1 cellular context compared by ENCODE assay signal in the genomic region with DNA sequence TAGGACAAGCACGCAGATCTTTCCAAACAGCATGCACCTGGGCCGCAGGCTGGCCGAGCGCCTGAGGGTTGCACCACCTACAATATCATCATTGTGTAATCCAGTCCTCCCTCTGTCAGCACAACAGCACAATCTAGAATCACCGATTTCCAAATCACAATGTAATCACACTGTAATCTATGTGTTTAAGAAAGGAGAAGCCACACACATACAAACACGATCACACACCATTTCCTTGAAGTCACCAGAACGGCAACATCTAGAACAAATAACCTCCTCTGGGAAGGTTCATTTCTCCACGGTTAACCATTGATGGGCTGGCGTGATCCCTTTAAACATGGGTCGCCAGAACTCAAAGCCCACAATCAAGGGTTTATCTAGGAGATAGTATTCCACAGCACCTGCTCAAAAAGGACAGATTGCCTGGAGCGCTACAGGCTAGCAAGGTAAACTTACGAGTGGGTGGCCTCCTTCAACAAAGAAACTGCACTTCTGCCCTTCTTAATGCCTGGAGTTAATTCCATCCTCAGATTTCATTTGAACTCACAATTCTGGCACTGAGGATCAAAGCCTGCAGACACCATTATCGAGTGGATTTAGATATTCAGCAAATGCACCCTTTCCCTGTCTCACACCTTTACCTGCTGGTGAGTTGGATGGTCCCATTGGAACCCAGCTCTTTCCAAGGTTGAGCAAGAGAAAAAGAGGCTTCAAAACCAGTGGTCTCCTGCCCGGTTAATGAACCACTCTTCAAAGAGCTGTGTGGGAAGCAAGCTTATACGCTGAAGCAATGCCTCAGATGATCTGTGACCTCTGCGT.
TF ChIP-seq lines count a peak whose summit lies in the region.

No MANE protein-coding gene starts in this region.

TF ChIP-seq in HepG2, 621 proteins besides CTCF, POLR2A, EP300 and RAD21 (continued from another document and continues in another):
- TF ChIP-seq ZNF224 (CRISPR knock-in tag; IDR thresholded peaks at IDR 0.05) (peak; percentile 92; the same call in 1 of the 2 replicates), SOX5 (CRISPR knock-in tag; IDR thresholded peaks at IDR 0.05; ENCODE audit: borderline replicate concordance) (peak; percentile 90), ZNF790 (CRISPR knock-in tag; IDR thresholded peaks at IDR 0.05; ENCODE audit: borderline replicate concordance) (no peak), ZBTB20 (CRISPR knock-in tag; IDR thresholded peaks at IDR 0.05; ENCODE audit: borderline replicate concordance, low read depth) (peak; percentile 92; the same call in 1 of the 2 replicates), PCBP2 (optimal IDR thresholded peaks at IDR 0.05; ENCODE audit: low read depth, low read length, poor library complexity, severe bottlenecking) (no peak), MZF1 (CRISPR knock-in tag; IDR thresholded peaks at IDR 0.05; ENCODE audit: borderline replicate concordance) (no peak), TFAP4 (IDR thresholded peaks at IDR 0.05; ENCODE audit: borderline replicate concordance, low read depth) (peak; percentile 82; the same call in 1 of the 2 replicates), ZNF264 (CRISPR knock-in tag; IDR thresholded peaks at IDR 0.05) (peak; percentile 89), ZNF251 (CRISPR knock-in tag; IDR thresholded peaks at IDR 0.05) (peak; percentile 93; the same call in 1 of the 2 replicates), STAT5B (CRISPR knock-in tag; IDR thresholded peaks at IDR 0.05) (no peak), SMYD3 (CRISPR knock-in tag; IDR thresholded peaks at IDR 0.05) (0 out of 2 replicates have a peak, but pooled peaks have one; percentile 25), ZNF530 (CRISPR knock-in tag; IDR thresholded peaks at IDR 0.05; ENCODE audit: low read depth) (no peak), RFXANK (CRISPR knock-in tag; IDR thresholded peaks at IDR 0.05) (peak; percentile 19; the same call in 1 of the 2 replicates), TEAD2 (CRISPR knock-in tag; IDR thresholded peaks at IDR 0.05) (no peak), PAF1 (CRISPR knock-in tag; IDR thresholded peaks at IDR 0.05) (no peak; the same call in 1 of the 2 replicates), ZBTB14 (CRISPR knock-in tag; IDR thresholded peaks at IDR 0.05) (no peak), MXD3 (CRISPR knock-in tag; IDR thresholded peaks at IDR 0.05) (peak; percentile 69; the same call in 1 of the 2 replicates), ZNF329 (CRISPR knock-in tag; IDR thresholded peaks at IDR 0.05; ENCODE audit: low read depth) (no peak), ZBTB1 (CRISPR knock-in tag; IDR thresholded peaks at IDR 0.05; ENCODE audit: borderline replicate concordance) (no peak), THAP7 (CRISPR knock-in tag; IDR thresholded peaks at IDR 0.05) (peak; percentile 87), ZNF788 (CRISPR knock-in tag; IDR thresholded peaks at IDR 0.05; ENCODE audit: borderline replicate concordance) (peak; percentile 67; the same call in 1 of the 2 replicates), TBP (CRISPR knock-in tag; IDR thresholded peaks at IDR 0.05) (no peak), YY1 (IDR thresholded peaks at IDR 0.05; ENCODE audit: insufficient read depth, insufficient replicate concordance, low read depth, low read length) (no peak), RXRA (CRISPR knock-in tag; IDR thresholded peaks at IDR 0.05) (peak; percentile 82; the same call in 1 of the 2 replicates), ZNF704 (CRISPR knock-in tag; IDR thresholded peaks at IDR 0.05; ENCODE audit: borderline replicate concordance) (peak; percentile 80), ZMAT3 (CRISPR knock-in tag; conservative IDR thresholded peaks at IDR 0.05) (0 out of 2 replicates have a peak, but pooled peaks have one; percentile 33), ZNF138 (CRISPR knock-in tag; IDR thresholded peaks at IDR 0.05; ENCODE audit: low read depth) (no peak), NFIB (CRISPR knock-in tag; IDR thresholded peaks at IDR 0.05; ENCODE audit: borderline replicate concordance) (no peak), E2F5 (CRISPR knock-in tag; conservative IDR thresholded peaks at IDR 0.05) (no peak), GTF2F1 (IDR thresholded peaks at IDR 0.05; ENCODE audit: low read length) (no peak), ATRX (CRISPR knock-in tag; IDR thresholded peaks at IDR 0.05; ENCODE audit: borderline replicate concordance) (no peak), IRF1 (CRISPR knock-in tag; IDR thresholded peaks at IDR 0.05; ENCODE audit: low read depth) (no peak; the same call in 1 of the 2 replicates)
- TF ChIP-seq, protein P1, sequence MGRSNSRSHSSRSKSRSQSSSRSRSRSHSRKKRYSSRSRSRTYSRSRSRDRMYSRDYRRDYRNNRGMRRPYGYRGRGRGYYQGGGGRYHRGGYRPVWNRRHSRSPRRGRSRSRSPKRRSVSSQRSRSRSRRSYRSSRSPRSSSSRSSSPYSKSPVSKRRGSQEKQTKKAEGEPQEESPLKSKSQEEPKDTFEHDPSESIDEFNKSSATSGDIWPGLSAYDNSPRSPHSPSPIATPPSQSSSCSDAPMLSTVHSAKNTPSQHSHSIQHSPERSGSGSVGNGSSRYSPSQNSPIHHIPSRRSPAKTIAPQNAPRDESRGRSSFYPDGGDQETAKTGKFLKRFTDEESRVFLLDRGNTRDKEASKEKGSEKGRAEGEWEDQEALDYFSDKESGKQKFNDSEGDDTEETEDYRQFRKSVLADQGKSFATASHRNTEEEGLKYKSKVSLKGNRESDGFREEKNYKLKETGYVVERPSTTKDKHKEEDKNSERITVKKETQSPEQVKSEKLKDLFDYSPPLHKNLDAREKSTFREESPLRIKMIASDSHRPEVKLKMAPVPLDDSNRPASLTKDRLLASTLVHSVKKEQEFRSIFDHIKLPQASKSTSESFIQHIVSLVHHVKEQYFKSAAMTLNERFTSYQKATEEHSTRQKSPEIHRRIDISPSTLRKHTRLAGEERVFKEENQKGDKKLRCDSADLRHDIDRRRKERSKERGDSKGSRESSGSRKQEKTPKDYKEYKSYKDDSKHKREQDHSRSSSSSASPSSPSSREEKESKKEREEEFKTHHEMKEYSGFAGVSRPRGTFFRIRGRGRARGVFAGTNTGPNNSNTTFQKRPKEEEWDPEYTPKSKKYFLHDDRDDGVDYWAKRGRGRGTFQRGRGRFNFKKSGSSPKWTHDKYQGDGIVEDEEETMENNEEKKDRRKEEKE (IDR thresholded peaks at IDR 0.05): no peak
- TF ChIP-seq, protein P2, sequence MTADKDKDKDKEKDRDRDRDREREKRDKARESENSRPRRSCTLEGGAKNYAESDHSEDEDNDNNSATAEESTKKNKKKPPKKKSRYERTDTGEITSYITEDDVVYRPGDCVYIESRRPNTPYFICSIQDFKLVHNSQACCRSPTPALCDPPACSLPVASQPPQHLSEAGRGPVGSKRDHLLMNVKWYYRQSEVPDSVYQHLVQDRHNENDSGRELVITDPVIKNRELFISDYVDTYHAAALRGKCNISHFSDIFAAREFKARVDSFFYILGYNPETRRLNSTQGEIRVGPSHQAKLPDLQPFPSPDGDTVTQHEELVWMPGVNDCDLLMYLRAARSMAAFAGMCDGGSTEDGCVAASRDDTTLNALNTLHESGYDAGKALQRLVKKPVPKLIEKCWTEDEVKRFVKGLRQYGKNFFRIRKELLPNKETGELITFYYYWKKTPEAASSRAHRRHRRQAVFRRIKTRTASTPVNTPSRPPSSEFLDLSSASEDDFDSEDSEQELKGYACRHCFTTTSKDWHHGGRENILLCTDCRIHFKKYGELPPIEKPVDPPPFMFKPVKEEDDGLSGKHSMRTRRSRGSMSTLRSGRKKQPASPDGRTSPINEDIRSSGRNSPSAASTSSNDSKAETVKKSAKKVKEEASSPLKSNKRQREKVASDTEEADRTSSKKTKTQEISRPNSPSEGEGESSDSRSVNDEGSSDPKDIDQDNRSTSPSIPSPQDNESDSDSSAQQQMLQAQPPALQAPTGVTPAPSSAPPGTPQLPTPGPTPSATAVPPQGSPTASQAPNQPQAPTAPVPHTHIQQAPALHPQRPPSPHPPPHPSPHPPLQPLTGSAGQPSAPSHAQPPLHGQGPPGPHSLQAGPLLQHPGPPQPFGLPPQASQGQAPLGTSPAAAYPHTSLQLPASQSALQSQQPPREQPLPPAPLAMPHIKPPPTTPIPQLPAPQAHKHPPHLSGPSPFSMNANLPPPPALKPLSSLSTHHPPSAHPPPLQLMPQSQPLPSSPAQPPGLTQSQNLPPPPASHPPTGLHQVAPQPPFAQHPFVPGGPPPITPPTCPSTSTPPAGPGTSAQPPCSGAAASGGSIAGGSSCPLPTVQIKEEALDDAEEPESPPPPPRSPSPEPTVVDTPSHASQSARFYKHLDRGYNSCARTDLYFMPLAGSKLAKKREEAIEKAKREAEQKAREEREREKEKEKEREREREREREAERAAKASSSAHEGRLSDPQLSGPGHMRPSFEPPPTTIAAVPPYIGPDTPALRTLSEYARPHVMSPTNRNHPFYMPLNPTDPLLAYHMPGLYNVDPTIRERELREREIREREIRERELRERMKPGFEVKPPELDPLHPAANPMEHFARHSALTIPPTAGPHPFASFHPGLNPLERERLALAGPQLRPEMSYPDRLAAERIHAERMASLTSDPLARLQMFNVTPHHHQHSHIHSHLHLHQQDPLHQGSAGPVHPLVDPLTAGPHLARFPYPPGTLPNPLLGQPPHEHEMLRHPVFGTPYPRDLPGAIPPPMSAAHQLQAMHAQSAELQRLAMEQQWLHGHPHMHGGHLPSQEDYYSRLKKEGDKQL (CRISPR knock-in tag; IDR thresholded peaks at IDR 0.05; ENCODE audit: low read depth): peak; percentile 90
- TF ChIP-seq, protein P3, sequence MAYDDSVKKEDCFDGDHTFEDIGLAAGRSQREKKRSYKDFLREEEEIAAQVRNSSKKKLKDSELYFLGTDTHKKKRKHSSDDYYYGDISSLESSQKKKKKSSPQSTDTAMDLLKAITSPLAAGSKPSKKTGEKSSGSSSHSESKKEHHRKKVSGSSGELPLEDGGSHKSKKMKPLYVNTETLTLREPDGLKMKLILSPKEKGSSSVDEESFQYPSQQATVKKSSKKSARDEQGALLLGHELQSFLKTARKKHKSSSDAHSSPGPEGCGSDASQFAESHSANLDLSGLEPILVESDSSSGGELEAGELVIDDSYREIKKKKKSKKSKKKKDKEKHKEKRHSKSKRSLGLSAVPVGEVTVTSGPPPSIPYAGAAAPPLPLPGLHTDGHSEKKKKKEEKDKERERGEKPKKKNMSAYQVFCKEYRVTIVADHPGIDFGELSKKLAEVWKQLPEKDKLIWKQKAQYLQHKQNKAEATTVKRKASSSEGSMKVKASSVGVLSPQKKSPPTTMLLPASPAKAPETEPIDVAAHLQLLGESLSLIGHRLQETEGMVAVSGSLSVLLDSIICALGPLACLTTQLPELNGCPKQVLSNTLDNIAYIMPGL (CRISPR knock-in tag; IDR thresholded peaks at IDR 0.05; ENCODE audit: borderline replicate concordance in 1 of 2, low read depth in 1 of 2): peak; percentile 39 to 53; a peak in 2 of 4 replicates
- TF ChIP-seq, protein P4, sequence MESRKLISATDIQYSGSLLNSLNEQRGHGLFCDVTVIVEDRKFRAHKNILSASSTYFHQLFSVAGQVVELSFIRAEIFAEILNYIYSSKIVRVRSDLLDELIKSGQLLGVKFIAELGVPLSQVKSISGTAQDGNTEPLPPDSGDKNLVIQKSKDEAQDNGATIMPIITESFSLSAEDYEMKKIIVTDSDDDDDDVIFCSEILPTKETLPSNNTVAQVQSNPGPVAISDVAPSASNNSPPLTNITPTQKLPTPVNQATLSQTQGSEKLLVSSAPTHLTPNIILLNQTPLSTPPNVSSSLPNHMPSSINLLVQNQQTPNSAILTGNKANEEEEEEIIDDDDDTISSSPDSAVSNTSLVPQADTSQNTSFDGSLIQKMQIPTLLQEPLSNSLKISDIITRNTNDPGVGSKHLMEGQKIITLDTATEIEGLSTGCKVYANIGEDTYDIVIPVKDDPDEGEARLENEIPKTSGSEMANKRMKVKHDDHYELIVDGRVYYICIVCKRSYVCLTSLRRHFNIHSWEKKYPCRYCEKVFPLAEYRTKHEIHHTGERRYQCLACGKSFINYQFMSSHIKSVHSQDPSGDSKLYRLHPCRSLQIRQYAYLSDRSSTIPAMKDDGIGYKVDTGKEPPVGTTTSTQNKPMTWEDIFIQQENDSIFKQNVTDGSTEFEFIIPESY (CRISPR knock-in tag; IDR thresholded peaks at IDR 0.05): peak; percentile 77
